9 cellular contexts compared by ENCODE assay signal in genomic region chr2:138503087-138503442, GRCh38. TPM values are rescaled to one million over a fixed set of nuclear protein-coding genes. Genes with fewer than 3 reads are reported as not detected.
A peak's percentile ranks its signal among the peaks of the same experiment; 100 is the strongest.
DNase-seq lines count a peak whose midpoint lies in the region; ATAC-seq, FAIRE-seq and TF ChIP-seq lines count a peak whose summit lies in the region.
"Had no signal": no experiment of that assay in that cellular context is flagged by ENCODE, and none has a peak within 500 bp of the region (broad histone marks: within the 10 kb centered on the region; RNA-seq: fewer than 3 reads in every experiment).

No MANE protein-coding gene starts in this region.

- no peak overlapping the region for H3K27ac ChIP-seq in astrocyte (ENCODE audit: low read depth, low read length)
- H3K27ac ChIP-seq in liver (ENCODE audit: low read depth in 1 of 2, low read length in 2 of 2) = peak overlapping the region; percentile 86 to 91
- H3K27ac ChIP-seq in urinary bladder (ENCODE audit: low read depth) = no peak overlapping the region
- H3K27ac ChIP-seq in thyroid gland = no peak overlapping the region

- H3K4me1 ChIP-seq in astrocyte (ENCODE audit: insufficient read depth, low read length) (peaks cover 12% of the 10 kb centered on the region), liver (ENCODE audit: control insufficient read depth in 4 of 4, insufficient read depth in 4 of 4, low read length in 3 of 4) (peaks cover 11 to 43% (median 35%) of the 10 kb centered on the region in 4 donors), urinary bladder (ENCODE audit: insufficient read depth) (no peaks in the 10 kb centered on the region), thyroid gland (peaks cover 27 to 43% of the 10 kb centered on the region in 2 donors)

- H3K4me3 Mint-ChIP-seq in astrocyte (ENCODE audit: unreplicated experiment) = peak overlapping the region; percentile 100

- peak overlapping the region; percentile 94 for H3K4me2 ChIP-seq in astrocyte (ENCODE audit: low read length)

- no peak overlapping the region for H3K27ac Mint-ChIP-seq in astrocyte (ENCODE audit: unreplicated experiment)

- no peak for TF ChIP-seq RAD21 in liver (IDR thresholded peaks at IDR 0.05)

- H3K4me3 ChIP-seq in LNCaP clone FGC (ENCODE audit: low read depth, low read length) (peak overlapping the region; percentile 77), astrocyte (ENCODE audit: insufficient read depth, low read depth, low read length) (peak overlapping the region; percentile 79), liver (ENCODE audit: low read depth in 1 of 3, low read length in 3 of 3) (peak overlapping the region; percentile 73 to 99 (median 83)), urinary bladder (ENCODE audit: low read depth, low read length) (peak overlapping the region; percentile 97), thyroid gland (replicated peaks in 1 of 3) (no peak overlapping the region)

- H3K36me3 ChIP-seq in astrocyte (ENCODE audit: insufficient read depth, low read length) (no peaks in the 10 kb centered on the region), liver (ENCODE audit: control insufficient read depth in 4 of 4, insufficient read depth in 3 of 4, low read depth in 1 of 4, low read length in 3 of 4) (no peaks in the 10 kb centered on the region), urinary bladder (ENCODE audit: insufficient read depth) (no peaks in the 10 kb centered on the region), thyroid gland (no peaks in the 10 kb centered on the region)

- H2AFZ ChIP-seq in astrocyte (ENCODE audit: low read depth, low read length) = no peak overlapping the region

- peaks cover 18% of the 10 kb centered on the region for H3K4me1 Mint-ChIP-seq in astrocyte (ENCODE audit: low read depth, unreplicated experiment)

- H3K27me3 ChIP-seq in astrocyte (ENCODE audit: insufficient read depth, low read length) (no peaks in the 10 kb centered on the region), liver (ENCODE audit: control insufficient read depth in 4 of 4, insufficient read depth in 4 of 4, low read length in 3 of 4) (no peaks in the 10 kb centered on the region), thyroid gland (no peaks in the 10 kb centered on the region)

- no peaks in the 10 kb centered on the region for H3K27me3 Mint-ChIP-seq in astrocyte (ENCODE audit: low read depth, unreplicated experiment)

- H3K36me3 Mint-ChIP-seq in astrocyte (ENCODE audit: low read depth, unreplicated experiment) = peaks cover 4% of the 10 kb centered on the region

- peaks cover 61% of the 10 kb centered on the region for H3K79me2 ChIP-seq in astrocyte (ENCODE audit: insufficient read depth, low read length)

- no peak for TF ChIP-seq POLR2A in thyroid gland (IDR thresholded peaks at IDR 0.05)
- TF ChIP-seq POLR2A in GM18505 (IDR thresholded peaks at IDR 0.05; ENCODE audit: borderline replicate concordance, extremely low read depth, insufficient read depth, insufficient read length) = no peak

- 43% methylated on average over 2 of the region's 2 CpGs for WGBS in liver
- WGBS in urinary bladder = 39% methylated on average over 2 of the region's 2 CpGs
- WGBS in thyroid gland, 2 donors = 54 to 55% methylated on average over 2 of the region's 2 CpGs

- no peaks in the 10 kb centered on the region for H3K9me3 Mint-ChIP-seq in astrocyte (ENCODE audit: unreplicated experiment)

- H3K9me3 ChIP-seq in astrocyte (ENCODE audit: insufficient read depth, low read depth, low read length) (no peaks in the 10 kb centered on the region), liver (ENCODE audit: control insufficient read depth in 4 of 4, low read length in 3 of 4) (no peaks in the 10 kb centered on the region), thyroid gland (no peaks in the 10 kb centered on the region)

- peaks cover 42% of the 10 kb centered on the region for H4K20me1 ChIP-seq in astrocyte (ENCODE audit: insufficient read depth, low read length)

- FAIRE-seq in astrocyte (lab: Jason Lieb, UNC) = no peak
- FAIRE-seq: TTC549 had no signal

- TF ChIP-seq CTCF in LNCaP clone FGC (IDR thresholded peaks at IDR 0.05; ENCODE audit: control insufficient read depth, extremely low read depth, insufficient read depth) (no peak), astrocyte (IDR thresholded peaks at IDR 0.05; ENCODE audit: insufficient read depth, low read depth, low read length) (no peak), liver (IDR thresholded peaks at IDR 0.05; ENCODE audit: low read depth, low read length, missing input control) (no peak), thyroid gland (IDR thresholded peaks at IDR 0.05) (no peak)

- ATAC-seq in GM18517 (IDR thresholded peaks at IDR 0.05; ENCODE audit: unreplicated experiment) (peak; percentile 22), GM18505 (IDR thresholded peaks at IDR 0.05; ENCODE audit: unreplicated experiment) (no peak)

- intact Hi-C loops in thyroid gland (cut with DNase I) = no loop called here

- H3K9ac ChIP-seq in astrocyte (ENCODE audit: low read length) = peak overlapping the region; percentile 85
- peak overlapping the region; percentile 42 to 47 for H3K9ac ChIP-seq in liver (ENCODE audit: low read depth in 1 of 2, low read length in 2 of 2)

- no peak for DNase-seq in LNCaP clone FGC (ENCODE audit: low read depth)
- DNase-seq in astrocyte (ENCODE audit: low read depth) = no peak
- DNase-seq in COLO829 (ENCODE audit: low spot score) = no peak
- no peak for DNase-seq in thyroid gland

TF ChIP-seq in liver, 16 proteins besides CTCF, POLR2A, EP300 and RAD21:
- TF ChIP-seq FOXA1 (IDR thresholded peaks at IDR 0.05) (no peak), YY1 (IDR thresholded peaks at IDR 0.05) (no peak), NR2F2 (IDR thresholded peaks at IDR 0.05) (no peak), HNF4G (IDR thresholded peaks at IDR 0.05) (no peak), JUND (IDR thresholded peaks at IDR 0.05) (no peak), HNF4A (conservative IDR thresholded peaks at IDR 0.05) (no peak), TAF1 (conservative IDR thresholded peaks at IDR 0.05) (no peak), RXRA (IDR thresholded peaks at IDR 0.05) (no peak), ATF3 (IDR thresholded peaks at IDR 0.05) (no peak), EGR1 (IDR thresholded peaks at IDR 0.05; ENCODE audit: low read depth in 2 of 2) (no peak), GABPA (IDR thresholded peaks at IDR 0.05 in 1 of 2, conservative IDR thresholded peaks at IDR 0.05 in 1 of 2) (no peak), MAX (IDR thresholded peaks at IDR 0.05) (no peak), FOXA2 (IDR thresholded peaks at IDR 0.05) (no peak), SP1 (IDR thresholded peaks at IDR 0.05) (no peak)
- TF ChIP-seq, protein P1, sequence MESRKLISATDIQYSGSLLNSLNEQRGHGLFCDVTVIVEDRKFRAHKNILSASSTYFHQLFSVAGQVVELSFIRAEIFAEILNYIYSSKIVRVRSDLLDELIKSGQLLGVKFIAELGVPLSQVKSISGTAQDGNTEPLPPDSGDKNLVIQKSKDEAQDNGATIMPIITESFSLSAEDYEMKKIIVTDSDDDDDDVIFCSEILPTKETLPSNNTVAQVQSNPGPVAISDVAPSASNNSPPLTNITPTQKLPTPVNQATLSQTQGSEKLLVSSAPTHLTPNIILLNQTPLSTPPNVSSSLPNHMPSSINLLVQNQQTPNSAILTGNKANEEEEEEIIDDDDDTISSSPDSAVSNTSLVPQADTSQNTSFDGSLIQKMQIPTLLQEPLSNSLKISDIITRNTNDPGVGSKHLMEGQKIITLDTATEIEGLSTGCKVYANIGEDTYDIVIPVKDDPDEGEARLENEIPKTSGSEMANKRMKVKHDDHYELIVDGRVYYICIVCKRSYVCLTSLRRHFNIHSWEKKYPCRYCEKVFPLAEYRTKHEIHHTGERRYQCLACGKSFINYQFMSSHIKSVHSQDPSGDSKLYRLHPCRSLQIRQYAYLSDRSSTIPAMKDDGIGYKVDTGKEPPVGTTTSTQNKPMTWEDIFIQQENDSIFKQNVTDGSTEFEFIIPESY (IDR thresholded peaks at IDR 0.05) = no peak
- TF ChIP-seq, protein P2, sequence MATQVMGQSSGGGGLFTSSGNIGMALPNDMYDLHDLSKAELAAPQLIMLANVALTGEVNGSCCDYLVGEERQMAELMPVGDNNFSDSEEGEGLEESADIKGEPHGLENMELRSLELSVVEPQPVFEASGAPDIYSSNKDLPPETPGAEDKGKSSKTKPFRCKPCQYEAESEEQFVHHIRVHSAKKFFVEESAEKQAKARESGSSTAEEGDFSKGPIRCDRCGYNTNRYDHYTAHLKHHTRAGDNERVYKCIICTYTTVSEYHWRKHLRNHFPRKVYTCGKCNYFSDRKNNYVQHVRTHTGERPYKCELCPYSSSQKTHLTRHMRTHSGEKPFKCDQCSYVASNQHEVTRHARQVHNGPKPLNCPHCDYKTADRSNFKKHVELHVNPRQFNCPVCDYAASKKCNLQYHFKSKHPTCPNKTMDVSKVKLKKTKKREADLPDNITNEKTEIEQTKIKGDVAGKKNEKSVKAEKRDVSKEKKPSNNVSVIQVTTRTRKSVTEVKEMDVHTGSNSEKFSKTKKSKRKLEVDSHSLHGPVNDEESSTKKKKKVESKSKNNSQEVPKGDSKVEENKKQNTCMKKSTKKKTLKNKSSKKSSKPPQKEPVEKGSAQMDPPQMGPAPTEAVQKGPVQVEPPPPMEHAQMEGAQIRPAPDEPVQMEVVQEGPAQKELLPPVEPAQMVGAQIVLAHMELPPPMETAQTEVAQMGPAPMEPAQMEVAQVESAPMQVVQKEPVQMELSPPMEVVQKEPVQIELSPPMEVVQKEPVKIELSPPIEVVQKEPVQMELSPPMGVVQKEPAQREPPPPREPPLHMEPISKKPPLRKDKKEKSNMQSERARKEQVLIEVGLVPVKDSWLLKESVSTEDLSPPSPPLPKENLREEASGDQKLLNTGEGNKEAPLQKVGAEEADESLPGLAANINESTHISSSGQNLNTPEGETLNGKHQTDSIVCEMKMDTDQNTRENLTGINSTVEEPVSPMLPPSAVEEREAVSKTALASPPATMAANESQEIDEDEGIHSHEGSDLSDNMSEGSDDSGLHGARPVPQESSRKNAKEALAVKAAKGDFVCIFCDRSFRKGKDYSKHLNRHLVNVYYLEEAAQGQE (IDR thresholded peaks at IDR 0.05) = no peak

RNA-seq across cellular contexts. Expression of gene SPOPL, which starts 1.5 kb away (rescaled TPM):
- total RNA-seq in astrocyte (22.6 and 23.2 TPM in 2 replicates), liver (10 to 100 TPM; 15.2 to 15.8 TPM), urinary bladder (49.2 TPM), thyroid gland (10 to 100 TPM; 18.0 to 32.7 (median 24.0) TPM)
- polyA plus RNA-seq in liver (1 to 10 TPM; 3.4 to 3.7 TPM), urinary bladder (13.5 TPM)

Comparison
In these comparisons a context has a peak if more than half of its experiments do, and no peak if none do; other contexts are left out.
1. H3K4me3 ChIP-seq: peak in LNCaP clone FGC (single experiment), astrocyte (single experiment), liver (3 of 3) and urinary bladder (single experiment); none in thyroid gland (0 of 3).
2. H3K27ac ChIP-seq: peak in liver (2 of 2); none in astrocyte (single experiment), urinary bladder (single experiment) and thyroid gland (0 of 3).